Comparison of ENCODE assay signal across 8 cellular contexts in genomic region chr12:27549801-27550652, GRCh38.
DNase-seq lines count a peak whose midpoint lies in the region; ATAC-seq lines count a peak whose summit lies in the region.

No MANE protein-coding gene starts in this region.

- DNase-seq in Ammon's horn (ENCODE audit: low spot score) (peak; percentile 57), HS-27A (ENCODE audit: low read depth) (peak; percentile 95), SW480 (ENCODE audit: low spot score) (peak; percentile 100), globus pallidus (ENCODE audit: low spot score) (peak; percentile 64), putamen (ENCODE audit: low spot score) (peak; percentile 49), KG1 (lab: John Stamatoyannopoulos, UW) (no peak)

- ATAC-seq in HG02642 (IDR thresholded peaks at IDR 0.05; ENCODE audit: poor library complexity, unreplicated experiment) = no peak
- ATAC-seq in HG03439 (IDR thresholded peaks at IDR 0.05; ENCODE audit: unreplicated experiment) = no peak
